29 cellular contexts compared by ENCODE assay signal in genomic region chr4:114041117-114041475, GRCh38.
DNase-seq lines count a peak whose midpoint lies in the region; ATAC-seq and TF ChIP-seq lines count a peak whose summit lies in the region.
"Had no signal": no experiment of that assay in that cellular context is flagged by ENCODE, and none has a peak within 500 bp of the region (broad histone marks: within the 10 kb centered on the region; RNA-seq: fewer than 3 reads in every experiment).

No MANE protein-coding gene starts in this region.

- 73% methylated on average over 2 of the region's 2 CpGs for WGBS in smooth muscle cell (ENCODE audit: low lambda C conversion rate)

- intact Hi-C loops in natural killer cell (cut with micrococcal nuclease) = loop anchor here (5.0 kb wide), 1 partner anchor 39 kb away; no protein-coding TSS in a partner anchor
- intact Hi-C loops in PC-3 (cut with micrococcal nuclease) = no loop called here

- H3K27me3 ChIP-seq in PC-3 (ENCODE audit: low read length) = no peaks in the 10 kb centered on the region
- no peaks in the 10 kb centered on the region for H3K27me3 ChIP-seq in fibroblast of lung (ENCODE audit: control insufficient read depth, insufficient read depth, low read length)
- H3K27me3 ChIP-seq in smooth muscle cell (ENCODE audit: low read depth) = no peaks in the 10 kb centered on the region
- H3K27me3 ChIP-seq: BLaER1, esophagus muscularis mucosa, right atrium auricular region, tibial nerve had no signal

- ATAC-seq in natural killer cell (no peak), PC-3 (no peak), HG03521 (IDR thresholded peaks at IDR 0.05; ENCODE audit: unreplicated experiment) (no peak)
- ATAC-seq in natural killer cell treated with Interleukin-12 subunit alpha and Interleukin-12 subunit beta and Interleukin-15 and Interleukin-18, amount 100 ng/mL, for 72 hours = no peak
- ATAC-seq: activated CD8-positive, alpha-beta T cell treated with anti-CD3 and anti-CD28 coated beads for 36 hours; naive thymus-derived CD4-positive, alpha-beta T cell; Panc1 had no signal

- peaks cover 17% of the 10 kb centered on the region; the same call in 1 of the 2 replicates for H3K4me1 ChIP-seq in PC-3 (ENCODE audit: insufficient read depth, low read length)
- peaks cover 5% of the 10 kb centered on the region for H3K4me1 ChIP-seq in fibroblast of lung (ENCODE audit: control insufficient read depth, extremely low read depth, insufficient read depth, low read length)
- H3K4me1 ChIP-seq in smooth muscle cell (ENCODE audit: low read depth) = no peaks in the 10 kb centered on the region
- H3K4me1 ChIP-seq: BLaER1, esophagus muscularis mucosa, left ventricle myocardium inferior, right atrium auricular region had no signal

- no peaks in the 10 kb centered on the region for H3K27me3 Mint-ChIP-seq in natural killer cell (ENCODE audit: low read depth in 2 of 2)
- peaks cover 0 to 6% of the 10 kb centered on the region in 2 donors for H3K27me3 Mint-ChIP-seq in natural killer cell treated with Interleukin-12 subunit alpha and Interleukin-12 subunit beta and Interleukin-15 and Interleukin-18, amount 100 ng/mL, for 72 hours
- H3K27me3 Mint-ChIP-seq: activated CD8-positive, alpha-beta T cell treated with anti-CD3 and anti-CD28 coated beads for 36 hours; activated naive CD4-positive, alpha-beta T cell treated with anti-CD3 and anti-CD28 coated beads, Interleukin-2, amount 50 U/mL, for 24 hours; naive thymus-derived CD4-positive, alpha-beta T cell had no signal

- peak overlapping the region; percentile 84 for H3K27ac Mint-ChIP-seq in natural killer cell
- peak overlapping the region in 1 of 2 donors; percentile 76 for H3K27ac Mint-ChIP-seq in natural killer cell treated with Interleukin-12 subunit alpha and Interleukin-12 subunit beta and Interleukin-15 and Interleukin-18, amount 100 ng/mL, for 72 hours
- H3K27ac Mint-ChIP-seq: activated CD8-positive, alpha-beta T cell treated with anti-CD3 and anti-CD28 coated beads for 36 hours; activated naive CD4-positive, alpha-beta T cell treated with anti-CD3 and anti-CD28 coated beads, Interleukin-2, amount 50 U/mL, for 24 hours; activated T-helper 2 cell treated with anti-CD3 and anti-CD28 coated beads, Interferon-gamma antibody, Interleukin-2, Interleukin-4, amounts not matched to agents 10 μg/mL and 5 μg/mL and 100 μg/mL, durations not matched to agents 14 hours and 24 hours and 36 hours had no signal

- H4K20me1 ChIP-seq in PC-3 (ENCODE audit: low read length) = no peaks in the 10 kb centered on the region
- no peaks in the 10 kb centered on the region for H4K20me1 ChIP-seq in fibroblast of lung (ENCODE audit: control insufficient read depth, extremely low read depth, insufficient read depth, low read length)
- H4K20me1 ChIP-seq in smooth muscle cell (ENCODE audit: low read depth) = no peaks in the 10 kb centered on the region
- H4K20me1 ChIP-seq: BLaER1 had no signal

- H2AFZ ChIP-seq in PC-3 (ENCODE audit: low read length) (no peak overlapping the region), fibroblast of lung (ENCODE audit: low read length) (no peak overlapping the region), smooth muscle cell (ENCODE audit: low read depth) (peak overlapping the region; percentile 13)

- TF ChIP-seq CTCF in natural killer cell (IDR thresholded peaks at IDR 0.05) = no peak
- no peak for TF ChIP-seq CTCF in PC-3 (conservative IDR thresholded peaks at IDR 0.05; ENCODE audit: low read depth, low read length)
- TF ChIP-seq CTCF in fibroblast of lung (conservative IDR thresholded peaks at IDR 0.05 in 1 of 2, IDR thresholded peaks at IDR 0.05 in 1 of 2; ENCODE audit: low read depth in 1 of 2, low read length in 2 of 2) = no peak
- TF ChIP-seq CTCF in smooth muscle cell (IDR thresholded peaks at IDR 0.05; ENCODE audit: borderline replicate concordance, insufficient read depth, poor library complexity, severe bottlenecking) = no peak

- H3K4me3 Mint-ChIP-seq in natural killer cell = no peak overlapping the region
- H3K4me3 Mint-ChIP-seq in natural killer cell treated with Interleukin-12 subunit alpha and Interleukin-12 subunit beta and Interleukin-15 and Interleukin-18, amount 100 ng/mL, for 72 hours = no peak overlapping the region
- H3K4me3 Mint-ChIP-seq: activated CD8-positive, alpha-beta T cell treated with anti-CD3 and anti-CD28 coated beads for 36 hours; activated naive CD4-positive, alpha-beta T cell treated with anti-CD3 and anti-CD28 coated beads, Interleukin-2, amount 50 U/mL, for 24 hours; effector memory CD8-positive, alpha-beta T cell; naive thymus-derived CD4-positive, alpha-beta T cell had no signal

- no TSS peak for BruUV-seq in PC-3 (replicated peaks; lab: Mats Ljungman, UMichigan)

- H3K27ac ChIP-seq in PC-3 (ENCODE audit: low read length) (peak overlapping the region; percentile 25; the same call in 1 of the 2 replicates), fibroblast of lung (ENCODE audit: insufficient read depth, low read length) (peak overlapping the region; percentile 65), smooth muscle cell (ENCODE audit: low read depth) (peak overlapping the region; percentile 50)
- H3K27ac ChIP-seq: BLaER1, esophagus muscularis mucosa, left ventricle myocardium inferior, right atrium auricular region, tibial nerve had no signal

- no peaks in the 10 kb centered on the region for H3K36me3 Mint-ChIP-seq in natural killer cell
- no peaks in the 10 kb centered on the region for H3K36me3 Mint-ChIP-seq in natural killer cell treated with Interleukin-12 subunit alpha and Interleukin-12 subunit beta and Interleukin-15 and Interleukin-18, amount 100 ng/mL, for 72 hours
- H3K36me3 Mint-ChIP-seq: activated naive CD4-positive, alpha-beta T cell treated with anti-CD3 and anti-CD28 coated beads, Interleukin-2, amount 50 U/mL, for 24 hours; naive thymus-derived CD4-positive, alpha-beta T cell had no signal

- no peak for DNase-seq in natural killer cell
- no peak for DNase-seq in natural killer cell treated with Interleukin-12 subunit alpha and Interleukin-12 subunit beta and Interleukin-15 and Interleukin-18, amount 100 ng/mL, for 72 hours (ENCODE audit: low spot score)
- DNase-seq in PC-3 = peak; percentile 19
- peak; percentile 20 to 58 for DNase-seq in fibroblast of lung (ENCODE audit: low read depth in 2 of 2)
- no peak for DNase-seq in smooth muscle cell (lab: John Stamatoyannopoulos, UW; ENCODE audit: unreplicated experiment)
- no peak for DNase-seq in NCI-H1694 (lab: John Stamatoyannopoulos, UW)
- DNase-seq in activated T-cell treated with anti-CD3 and anti-CD28 coated beads, Interleukin-2, amount 50 U/mL, for 48 hours = no peak
- DNase-seq: activated CD4-positive, alpha-beta T cell treated with anti-CD3 and anti-CD28 coated beads for 1 hour; activated CD8-positive, alpha-beta T cell treated with anti-CD3 and anti-CD28 coated beads for 36 hours; aorta; cortex of kidney; effector memory CD8-positive, alpha-beta T cell; Kasumi-1; left ventricle myocardium inferior; midbrain; naive thymus-derived CD4-positive, alpha-beta T cell; NCI-H1048; NCI-H187; NCI-H2171 treated with DMSO at 0.1 percent for 48 hours; NCI-H526; stimulated activated CD4-positive, alpha-beta T cell treated with anti-CD3 and anti-CD28 coated beads, Interleukin-2, amount 100 ng/mL, for 48 hours had no signal

- no peaks in the 10 kb centered on the region for H3K36me3 ChIP-seq in PC-3 (ENCODE audit: low read depth, low read length)
- no peaks in the 10 kb centered on the region for H3K36me3 ChIP-seq in fibroblast of lung (ENCODE audit: control insufficient read depth, insufficient read depth, low read length)
- no peaks in the 10 kb centered on the region for H3K36me3 ChIP-seq in smooth muscle cell (ENCODE audit: low read depth)
- H3K36me3 ChIP-seq: BLaER1, esophagus muscularis mucosa, left ventricle myocardium inferior, right atrium auricular region, tibial nerve had no signal

- H3K79me2 ChIP-seq in PC-3 (ENCODE audit: low read length) (no peaks in the 10 kb centered on the region), fibroblast of lung (ENCODE audit: control insufficient read depth, insufficient read depth, low read length) (no peaks in the 10 kb centered on the region), smooth muscle cell (ENCODE audit: low read depth) (no peaks in the 10 kb centered on the region)

- CTCF ChIA-PET in PC-3 (lab: Charles Lee) = no interaction called here

- H3K9me2 ChIP-seq in PC-3 (replicated peaks; ENCODE audit: low read length) = no peaks in the 10 kb centered on the region

- H3K9ac ChIP-seq in PC-3 (ENCODE audit: low read length) (no peak overlapping the region), fibroblast of lung (ENCODE audit: insufficient read depth, low read length) (no peak overlapping the region), smooth muscle cell (ENCODE audit: low read depth) (no peak overlapping the region)
- H3K9ac ChIP-seq: BLaER1 had no signal

- H3K9me3 ChIP-seq in PC-3 (ENCODE audit: low read length) (no peaks in the 10 kb centered on the region), fibroblast of lung (ENCODE audit: control insufficient read depth, insufficient read depth, low read depth, low read length) (no peaks in the 10 kb centered on the region), smooth muscle cell (replicated peaks; ENCODE audit: low read depth) (no peaks in the 10 kb centered on the region)
- H3K9me3 ChIP-seq: BLaER1, esophagus muscularis mucosa, left ventricle myocardium inferior, right atrium auricular region, tibial nerve had no signal

- no peak overlapping the region for H3K4me2 ChIP-seq in PC-3 (ENCODE audit: low read length)
- H3K4me2 ChIP-seq in fibroblast of lung (ENCODE audit: extremely low read depth, insufficient read depth, low read length) = peak overlapping the region; percentile 45
- H3K4me2 ChIP-seq in smooth muscle cell = no peak overlapping the region
- H3K4me2 ChIP-seq: BLaER1 had no signal

- H3K9me3 Mint-ChIP-seq in natural killer cell = no peaks in the 10 kb centered on the region
- no peaks in the 10 kb centered on the region for H3K9me3 Mint-ChIP-seq in natural killer cell treated with Interleukin-12 subunit alpha and Interleukin-12 subunit beta and Interleukin-15 and Interleukin-18, amount 100 ng/mL, for 72 hours
- H3K9me3 Mint-ChIP-seq: activated naive CD4-positive, alpha-beta T cell treated with anti-CD3 and anti-CD28 coated beads, Interleukin-2, amount 50 U/mL, for 24 hours; activated T-helper 2 cell treated with anti-CD3 and anti-CD28 coated beads, Interferon-gamma antibody, Interleukin-2, Interleukin-4, amounts not matched to agents 10 μg/mL and 5 μg/mL and 100 μg/mL, durations not matched to agents 14 hours and 24 hours and 36 hours; effector memory CD8-positive, alpha-beta T cell had no signal

- H3K4me1 Mint-ChIP-seq in natural killer cell = peaks cover 21 to 25% of the 10 kb centered on the region in 2 donors
- H3K4me1 Mint-ChIP-seq in natural killer cell treated with Interleukin-12 subunit alpha and Interleukin-12 subunit beta and Interleukin-15 and Interleukin-18, amount 100 ng/mL, for 72 hours (ENCODE audit: low read depth in 2 of 2) = peaks cover 7 to 20% of the 10 kb centered on the region in 2 donors

- H3K4me3 ChIP-seq in PC-3 (ENCODE audit: low read length) (no peak overlapping the region), fibroblast of lung (replicated peaks in 1 of 4; ENCODE audit: control extremely low read depth in 1 of 4, insufficient read depth in 1 of 4, low read depth in 3 of 4, low read length in 4 of 4) (peak overlapping the region in 1 of 4 experiments; percentile 36), smooth muscle cell (no peak overlapping the region)
- H3K4me3 ChIP-seq: BLaER1, esophagus muscularis mucosa, left ventricle myocardium inferior, right atrium auricular region, tibial nerve had no signal

- POLR2A ChIA-PET in PC-3 (lab: Charles Lee; ENCODE audit: unreplicated experiment) = no interaction called here

- H3F3A ChIP-seq in PC-3 (ENCODE audit: low read length, unreplicated experiment) (no peaks in the 10 kb centered on the region), smooth muscle cell (ENCODE audit: low read depth) (no peaks in the 10 kb centered on the region)

Comparison
In these comparisons a context has a peak if more than half of its experiments do, and no peak if none do; other contexts are left out.
1. DNase-seq: peak in PC-3 (single experiment) and fibroblast of lung (2 of 2); none in natural killer cell (single experiment), natural killer cell treated with Interleukin-12 subunit alpha and Interleukin-12 subunit beta and Interleukin-15 and Interleukin-18, amount 100 ng/mL, for 72 hours (single experiment), smooth muscle cell (single experiment), NCI-H1694 (single experiment) and activated T-cell treated with anti-CD3 and anti-CD28 coated beads, Interleukin-2, amount 50 U/mL, for 48 hours (0 of 2).
2. Peak in every context shown above with its lines, with median percentiles within 50 percentile points of each other: H3K27ac ChIP-seq.